In genomic region chr1:214281902-214282695, GRCh38 we compare ENCODE assay signal across 8 cellular contexts. TPM values are rescaled to one million over a fixed set of nuclear protein-coding genes. Genes with fewer than 3 reads are reported as not detected.
DNase-seq lines count a peak whose midpoint lies in the region; ATAC-seq and TF ChIP-seq lines count a peak whose summit lies in the region.

No MANE protein-coding gene starts in this region.

- intact Hi-C loops in heart left ventricle (cut with DNase I) (loop anchor here in 6 of 10 donors (2.0 to 5.0 kb wide), 7 partner anchors 19 to 270 kb away; partner anchors contain the start of gene PTPN14 (in 1 of the 6)), psoas muscle (cut with DNase I) (loop anchor here (5.0 kb wide), 1 partner anchor 35 kb away; no protein-coding TSS in a partner anchor)

- POLR2A ChIA-PET in activated CD8-positive, alpha-beta T cell treated with anti-CD3 and anti-CD28 coated beads, Interleukin-2, amount 10 ng/mL, durations not matched to agents 7 days and 5 days (lab: Charles Lee) = no interaction called here

- H3K27ac ChIP-seq in heart left ventricle = peak overlapping the region; percentile 94 to 100 (median 98)
- H3K27ac ChIP-seq in psoas muscle = peak overlapping the region; percentile 94

- no peaks in the 10 kb centered on the region for H3K9me3 Mint-ChIP-seq in T-helper 1 cell treated with Interleukin-12 subunit alpha and Interleukin-12 subunit beta and Interleukin-4 antibody, amounts not matched to agents 30 μg/mL and 1 μg/mL, for 36 hours
- no peaks in the 10 kb centered on the region for H3K9me3 Mint-ChIP-seq in activated CD8-positive, alpha-beta T cell treated with anti-CD3 and anti-CD28 coated beads, Interleukin-2, amount 10 ng/mL, durations not matched to agents 7 days and 5 days (ENCODE audit: insufficient read depth)

- H3K4me1 ChIP-seq in heart left ventricle (peaks cover 0 to 56% (median 29%) of the 10 kb centered on the region in 12 donors), psoas muscle (peaks cover 22% of the 10 kb centered on the region)

- no peak for TF ChIP-seq CTCF in LNCaP clone FGC (IDR thresholded peaks at IDR 0.05; ENCODE audit: control insufficient read depth, extremely low read depth, insufficient read depth)
- TF ChIP-seq CTCF in heart left ventricle (IDR thresholded peaks at IDR 0.05) = no peak
- TF ChIP-seq CTCF in psoas muscle (IDR thresholded peaks at IDR 0.05) = no peak

- TF ChIP-seq POLR2A in heart left ventricle (IDR thresholded peaks at IDR 0.05) = no peak

- DNase-seq in T-helper 1 cell (no peak), LNCaP clone FGC (ENCODE audit: low read depth) (no peak), heart left ventricle (peak in 2 of 5 donors; percentile 65 to 77), psoas muscle (peak; percentile 52 to 73), NCI-H2107 (lab: John Stamatoyannopoulos, UW) (no peak)
- DNase-seq in activated CD8-positive, alpha-beta T cell treated with anti-CD3 and anti-CD28 coated beads, Interleukin-2, amount 10 ng/mL, durations not matched to agents 7 days and 5 days = no peak

- H3K27ac Mint-ChIP-seq in T-helper 1 cell treated with Interleukin-12 subunit alpha and Interleukin-12 subunit beta and Interleukin-4 antibody, amounts not matched to agents 30 μg/mL and 1 μg/mL, for 36 hours = peak overlapping the region; percentile 66
- H3K27ac Mint-ChIP-seq in activated CD8-positive, alpha-beta T cell treated with anti-CD3 and anti-CD28 coated beads, Interleukin-2, amount 10 ng/mL, durations not matched to agents 7 days and 5 days = peak overlapping the region; percentile 82

- H3K27me3 ChIP-seq in heart left ventricle (no peaks in the 10 kb centered on the region), psoas muscle (ENCODE audit: insufficient read depth in 3 of 3, low read length in 2 of 3) (no peaks in the 10 kb centered on the region)

- CTCF ChIA-PET in activated CD8-positive, alpha-beta T cell treated with anti-CD3 and anti-CD28 coated beads, Interleukin-2, amount 10 ng/mL, durations not matched to agents 7 days and 5 days (lab: Charles Lee) = interaction anchor here (0.9 to 2.9 kb wide), 6 partner anchors 20 to 50 kb away, joined by 3 to 17 read pairs (median 4); no protein-coding TSS in a partner anchor

- H3K4me1 Mint-ChIP-seq in T-helper 1 cell treated with Interleukin-12 subunit alpha and Interleukin-12 subunit beta and Interleukin-4 antibody, amounts not matched to agents 30 μg/mL and 1 μg/mL, for 36 hours (ENCODE audit: low read depth) = peaks cover 36% of the 10 kb centered on the region
- H3K4me1 Mint-ChIP-seq in activated CD8-positive, alpha-beta T cell treated with anti-CD3 and anti-CD28 coated beads, Interleukin-2, amount 10 ng/mL, durations not matched to agents 7 days and 5 days (ENCODE audit: low read depth) = peaks cover 47% of the 10 kb centered on the region

- WGBS in heart left ventricle, 4 donors = 13 to 22% (median 17%) methylated on average over 9 of the region's 9 CpGs
- WGBS in psoas muscle, 3 donors = 20 to 32% (median 20%) methylated on average over 9 of the region's 9 CpGs

- H3K4me3 Mint-ChIP-seq in T-helper 1 cell treated with Interleukin-12 subunit alpha and Interleukin-12 subunit beta and Interleukin-4 antibody, amounts not matched to agents 30 μg/mL and 1 μg/mL, for 36 hours = peak overlapping the region; percentile 91
- H3K4me3 Mint-ChIP-seq in activated CD8-positive, alpha-beta T cell treated with anti-CD3 and anti-CD28 coated beads, Interleukin-2, amount 10 ng/mL, durations not matched to agents 7 days and 5 days = peak overlapping the region; percentile 84

- no peaks in the 10 kb centered on the region for H3K36me3 Mint-ChIP-seq in T-helper 1 cell treated with Interleukin-12 subunit alpha and Interleukin-12 subunit beta and Interleukin-4 antibody, amounts not matched to agents 30 μg/mL and 1 μg/mL, for 36 hours (ENCODE audit: low read depth)
- H3K36me3 Mint-ChIP-seq in activated CD8-positive, alpha-beta T cell treated with anti-CD3 and anti-CD28 coated beads, Interleukin-2, amount 10 ng/mL, durations not matched to agents 7 days and 5 days (ENCODE audit: low read depth) = no peaks in the 10 kb centered on the region

- H3K4me3 ChIP-seq in LNCaP clone FGC (ENCODE audit: low read depth, low read length) (peak overlapping the region; percentile 52), heart left ventricle (peak overlapping the region; percentile 58 to 98 (median 92)), psoas muscle (peak overlapping the region; percentile 89)

- H3K9me3 ChIP-seq in heart left ventricle (no peaks in the 10 kb centered on the region), psoas muscle (no peaks in the 10 kb centered on the region)

- ATAC-seq in activated CD8-positive, alpha-beta T cell treated with anti-CD3 and anti-CD28 coated beads, Interleukin-2, amount 10 ng/mL, durations not matched to agents 7 days and 5 days = no peak
- peak in 3 of 4 donors; percentile 18 to 29 (median 22) for ATAC-seq in heart left ventricle
- peak; percentile 23 to 54 (median 41) for ATAC-seq in psoas muscle
- no peak for ATAC-seq in GM18517 (IDR thresholded peaks at IDR 0.05; ENCODE audit: unreplicated experiment)

- H3K36me3 ChIP-seq in heart left ventricle = no peaks in the 10 kb centered on the region
- no peaks in the 10 kb centered on the region for H3K36me3 ChIP-seq in psoas muscle (ENCODE audit: insufficient read depth in 1 of 2, low read depth in 1 of 2)

- H3K27me3 Mint-ChIP-seq in T-helper 1 cell treated with Interleukin-12 subunit alpha and Interleukin-12 subunit beta and Interleukin-4 antibody, amounts not matched to agents 30 μg/mL and 1 μg/mL, for 36 hours (ENCODE audit: low read depth) = no peaks in the 10 kb centered on the region
- no peaks in the 10 kb centered on the region for H3K27me3 Mint-ChIP-seq in activated CD8-positive, alpha-beta T cell treated with anti-CD3 and anti-CD28 coated beads, Interleukin-2, amount 10 ng/mL, durations not matched to agents 7 days and 5 days (ENCODE audit: low read depth)

RNA-seq across cellular contexts. Expression of gene SMYD2, which starts 1.1 kb away (rescaled TPM):
- total RNA-seq in activated CD8-positive, alpha-beta T cell treated with anti-CD3 and anti-CD28 coated beads, Interleukin-2, amount 10 ng/mL, durations not matched to agents 7 days and 5 days = 10 to 100 TPM; 37.2 to 38.4 TPM
- total RNA-seq in heart left ventricle (100 to 1,000 TPM; 204 to 406 (median 342) TPM), psoas muscle (10 to 100 TPM; 37.1 to 75.3 (median 54.3) TPM)
- polyA plus RNA-seq in heart left ventricle (100 to 1,000 TPM; 157 to 194 TPM), psoas muscle (10 to 100 TPM; 15.6 to 67.1 (median 43.5) TPM)

Comparison
In these comparisons a context has a peak if more than half of its experiments do, and no peak if none do; other contexts are left out.
1. DNase-seq: peak in psoas muscle (2 of 2); none in T-helper 1 cell (0 of 5), LNCaP clone FGC (single experiment), activated CD8-positive, alpha-beta T cell treated with anti-CD3 and anti-CD28 coated beads, Interleukin-2, amount 10 ng/mL, durations not matched to agents 7 days and 5 days (single experiment) and NCI-H2107 (single experiment).
2. ATAC-seq: peak in heart left ventricle (3 of 4) and psoas muscle (4 of 4); none in activated CD8-positive, alpha-beta T cell treated with anti-CD3 and anti-CD28 coated beads, Interleukin-2, amount 10 ng/mL, durations not matched to agents 7 days and 5 days (single experiment) and GM18517 (single experiment).
3. Peak in every context shown above with its lines, with median percentiles within 50 percentile points of each other: H3K4me3 ChIP-seq.